22 cellular contexts compared by ENCODE assay signal in the genomic region with DNA sequence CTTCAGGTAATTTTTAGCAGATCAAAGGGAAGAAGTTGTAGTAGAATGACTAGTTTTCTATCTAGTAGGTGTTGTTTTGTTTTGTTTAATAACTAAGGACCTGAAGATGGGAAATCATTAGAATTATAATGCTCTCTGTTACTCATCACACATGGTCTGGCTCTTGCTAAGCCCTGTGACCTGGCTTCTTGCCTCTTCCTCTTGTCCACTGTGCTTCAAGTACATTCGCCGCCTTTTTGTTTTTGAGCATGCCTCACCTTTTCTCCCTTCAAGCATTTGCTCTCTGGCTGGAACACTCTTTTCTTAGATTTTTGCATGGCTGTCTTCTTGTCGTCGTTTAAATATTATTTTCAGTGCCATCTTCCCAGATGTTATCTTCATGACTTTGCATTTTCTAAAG.
"Had no signal": no experiment of that assay in that cellular context is flagged by ENCODE, and none has a peak within 500 bp of the region (broad histone marks: within the 10 kb centered on the region; RNA-seq: fewer than 3 reads in every experiment).

No MANE protein-coding gene starts in this region.

- H3K9me3 Mint-ChIP-seq: activated naive CD4-positive, alpha-beta T cell treated with anti-CD3 and anti-CD28 coated beads, Interleukin-2, amount 50 U/mL, for 72 hours; activated T-cell treated with anti-CD3 and anti-CD28 coated beads, Interleukin-2, amount 50 U/mL, for 24 hours; activated T-helper 17 cell treated with anti-CD3 and anti-CD28 coated beads, Interleukin-2, amount 50 U/mL, for 72 hours; dendritic cell treated with granulocyte-macrophage colony-stimulating factor and Interleukin-4, amounts not matched to agents 40 ng/mL and 50 ng/mL, for 4 days; natural killer cell had no signal

- H3K27me3 ChIP-seq: tibial nerve had no signal

- H3K36me3 ChIP-seq: tibial nerve had no signal

- H3K27ac Mint-ChIP-seq: activated CD8-positive, alpha-beta T cell treated with anti-CD3 and anti-CD28 coated beads, Interleukin-2, amount 10 ng/mL, durations not matched to agents 7 days and 5 days; activated naive CD4-positive, alpha-beta T cell treated with anti-CD3 and anti-CD28 coated beads, Interleukin-2, amount 50 U/mL, for 72 hours; activated T-cell treated with anti-CD3 and anti-CD28 coated beads, Interleukin-2, amount 50 U/mL, for 24 hours; activated T-helper 17 cell treated with anti-CD3 and anti-CD28 coated beads, Interleukin-2, amount 50 U/mL, for 72 hours; dendritic cell treated with granulocyte-macrophage colony-stimulating factor and Interleukin-4, amounts not matched to agents 40 ng/mL and 50 ng/mL, for 4 days; mesothelial cell of epicardium; natural killer cell had no signal

- H3K36me3 Mint-ChIP-seq: natural killer cell had no signal

- H3K4me3 ChIP-seq: lung, tibial nerve had no signal

- H3K4me3 Mint-ChIP-seq: activated CD8-positive, alpha-beta T cell treated with anti-CD3 and anti-CD28 coated beads, Interleukin-2, amount 10 ng/mL, durations not matched to agents 7 days and 5 days; activated T-cell treated with anti-CD3 and anti-CD28 coated beads, Interleukin-2, amount 50 U/mL, for 24 hours; activated T-helper 17 cell treated with anti-CD3 and anti-CD28 coated beads, Interleukin-2, amount 50 U/mL, for 72 hours; brain; dendritic cell treated with granulocyte-macrophage colony-stimulating factor and Interleukin-4, amounts not matched to agents 40 ng/mL and 50 ng/mL, for 4 days; mesothelial cell of epicardium; natural killer cell had no signal

- ATAC-seq: activated CD8-positive, alpha-beta T cell treated with anti-CD3 and anti-CD28 coated beads, Interleukin-2, amount 10 ng/mL, durations not matched to agents 7 days and 5 days; activated naive CD4-positive, alpha-beta T cell treated with anti-CD3 and anti-CD28 coated beads, Interleukin-2, amount 50 U/mL, for 72 hours; activated T-helper 17 cell treated with anti-CD3 and anti-CD28 coated beads, Interleukin-2, amount 50 U/mL, for 72 hours; left colon; natural killer cell; stimulated activated naive CD8-positive, alpha-beta T cell treated with anti-CD3 and anti-CD28 coated beads, Interleukin-15, Interleukin-2, amounts not matched to agents 100 U/mL and 50 U/mL, for 24 hours had no signal

- DNase-seq: activated CD4-positive, alpha-beta T cell treated with anti-CD3 and anti-CD28 coated beads, Interleukin-2, amount 50 U/mL, for 1 hour; activated CD4-positive, CD25-positive, alpha-beta regulatory T cell treated with anti-CD3 and anti-CD28 coated beads, Interleukin-2, amount 50 U/mL, for 72 hours; activated CD8-positive, alpha-beta T cell treated with anti-CD3 and anti-CD28 coated beads, Interleukin-2, amount 10 ng/mL, durations not matched to agents 7 days and 5 days; activated T-cell treated with anti-CD3 and anti-CD28 coated beads, Interleukin-2, amount 50 U/mL, for 24 hours; aorta; caudate nucleus; effector CD4-positive, alpha-beta T cell; foreskin melanocyte; glutamatergic neuron; left colon; natural killer cell; stimulated activated CD4-positive, alpha-beta T cell treated with anti-CD3 and anti-CD28 coated beads, Interleukin-4, amount 100 ng/mL, for 24 hours; stimulated activated naive CD8-positive, alpha-beta T cell treated with anti-CD3 and anti-CD28 coated beads, Interleukin-15, Interleukin-2, amounts not matched to agents 100 U/mL and 50 U/mL, for 24 hours; substantia nigra had no signal

- H3K27me3 Mint-ChIP-seq: activated T-cell treated with anti-CD3 and anti-CD28 coated beads, Interleukin-2, amount 50 U/mL, for 24 hours; activated T-helper 17 cell treated with anti-CD3 and anti-CD28 coated beads, Interleukin-2, amount 50 U/mL, for 72 hours; dendritic cell treated with granulocyte-macrophage colony-stimulating factor and Interleukin-4, amounts not matched to agents 40 ng/mL and 50 ng/mL, for 4 days had no signal

- H3K9me3 ChIP-seq: tibial nerve had no signal

- H3K27ac ChIP-seq: tibial nerve, VCaP had no signal
